In genomic region chr5:27532305-27532704, GRCh38 we compare ENCODE assay signal across 22 cellular contexts.
DNase-seq lines count a peak whose midpoint lies in the region; ATAC-seq, FAIRE-seq and TF ChIP-seq lines count a peak whose summit lies in the region.
"Had no signal": no experiment of that assay in that cellular context is flagged by ENCODE, and none has a peak within 500 bp of the region (broad histone marks: within the 10 kb centered on the region; RNA-seq: fewer than 3 reads in every experiment).

No MANE protein-coding gene starts in this region.

- no peaks in the 10 kb centered on the region for H3K4me1 Mint-ChIP-seq in HFFc6 (ENCODE audit: low read depth)
- H3K4me1 Mint-ChIP-seq: B cell had no signal

- no peak overlapping the region for H3K23ac ChIP-seq in IMR-90 (ENCODE audit: low read depth, low read length)

- no peak overlapping the region for H2BK120ac ChIP-seq in IMR-90 (ENCODE audit: low read depth, low read length)

- H3K9ac ChIP-seq in IMR-90 (ENCODE audit: low read depth, low read length), result no peak overlapping the region
- no peak overlapping the region for H3K9ac ChIP-seq in K562 (ENCODE audit: insufficient read depth in 1 of 2, low read depth in 2 of 2, low read length in 2 of 2)
- no peak overlapping the region for H3K9ac ChIP-seq in smooth muscle cell (ENCODE audit: low read depth)
- H3K9ac ChIP-seq: BLaER1 treated with 17β-estradiol and CSF1 and Interleukin-3, amounts not matched to agents 10 nM and 100 nM had no signal

- no peak overlapping the region for H3K27ac Mint-ChIP-seq in HFFc6
- H3K27ac Mint-ChIP-seq: B cell; CD4-positive, alpha-beta T cell; CD8-positive, alpha-beta T cell had no signal

- BruUV-seq in IMR-90 (replicated peaks; lab: Mats Ljungman, UMichigan) (no TSS peak), K562 (replicated peaks; lab: Mats Ljungman, UMichigan) (no TSS peak)

- H2BK20ac ChIP-seq in IMR-90 (ENCODE audit: low read depth, low read length), result no peak overlapping the region

- no peaks in the 10 kb centered on the region for H3K4me1 ChIP-seq in A549
- H3K4me1 ChIP-seq in IMR-90 (ENCODE audit: control insufficient read depth, insufficient read depth, low read length), result no peaks in the 10 kb centered on the region
- H3K4me1 ChIP-seq in K562 (replicated peaks in 1 of 2; ENCODE audit: control insufficient read depth in 2 of 2, insufficient read depth in 2 of 2, low read length in 2 of 2), result no peaks in the 10 kb centered on the region
- H3K4me1 ChIP-seq in smooth muscle cell (ENCODE audit: low read depth), result no peaks in the 10 kb centered on the region
- H3K4me1 ChIP-seq: Caco-2 had no signal

- H3K27me3 Mint-ChIP-seq in HFFc6 (ENCODE audit: insufficient read depth), result no peaks in the 10 kb centered on the region; the same call in 1 of the 2 replicates
- H3K27me3 Mint-ChIP-seq: B cell; CD4-positive, alpha-beta T cell had no signal

- DNase-seq in A549 (ENCODE audit: low read depth in 1 of 2, low spot score in 1 of 2) (no peak), IMR-90 (no peak), K562 (ENCODE audit: extremely low read depth in 1 of 4, low spot score in 3 of 4) (no peak), smooth muscle cell (lab: John Stamatoyannopoulos, UW; ENCODE audit: unreplicated experiment) (no peak), HFFc6 (no peak)
- DNase-seq: 8988T; AML-193; Caco-2; Calu3; CD4-positive, alpha-beta T cell; CD8-positive, alpha-beta T cell; DMS79 treated with DMSO at 0.1 percent for 48 hours; GF-D8 had no signal

- H3K9me3 ChIP-seq in A549 (0 out of 3 replicates have a peak, but pooled peaks cover 4% of the 10 kb centered on the region), IMR-90 (ENCODE audit: control insufficient read depth, insufficient read depth, low read length) (no peaks in the 10 kb centered on the region), K562 (replicated peaks; ENCODE audit: control insufficient read depth, insufficient read depth, low read depth, low read length) (no peaks in the 10 kb centered on the region), smooth muscle cell (replicated peaks; ENCODE audit: low read depth) (no peaks in the 10 kb centered on the region)
- H3K9me3 ChIP-seq: BLaER1 treated with 17β-estradiol and CSF1 and Interleukin-3, amounts not matched to agents 10 nM and 100 nM; Caco-2 had no signal

- H2AFZ ChIP-seq in IMR-90 (replicated peaks; ENCODE audit: low read length, poor library complexity), result no peak overlapping the region
- no peak overlapping the region for H2AFZ ChIP-seq in K562 (ENCODE audit: low read depth, low read length)
- no peak overlapping the region for H2AFZ ChIP-seq in smooth muscle cell (ENCODE audit: low read depth)

- no peak overlapping the region for H3K27ac ChIP-seq in A549
- H3K27ac ChIP-seq in IMR-90 (ENCODE audit: insufficient read depth, low read length), result no peak overlapping the region
- H3K27ac ChIP-seq in K562 (ENCODE audit: extremely low read depth, low read depth, low read length), result no peak overlapping the region
- no peak overlapping the region for H3K27ac ChIP-seq in smooth muscle cell (ENCODE audit: low read depth)
- H3K27ac ChIP-seq: BLaER1 treated with 17β-estradiol and CSF1 and Interleukin-3, amounts not matched to agents 10 nM and 100 nM; C4-2B had no signal

- H4K5ac ChIP-seq in IMR-90 (ENCODE audit: low read depth, low read length), result no peak overlapping the region

- H3K4me3 ChIP-seq in A549, result no peak overlapping the region
- H3K4me3 ChIP-seq in IMR-90 (ENCODE audit: insufficient read depth, low read depth, low read length), result no peak overlapping the region
- no peak overlapping the region for H3K4me3 ChIP-seq in K562
- H3K4me3 ChIP-seq in smooth muscle cell, result no peak overlapping the region
- H3K4me3 ChIP-seq: BLaER1 treated with 17β-estradiol and CSF1 and Interleukin-3, amounts not matched to agents 10 nM and 100 nM had no signal

- POLR2A ChIA-PET in A549 (lab: Yijun Ruan, JAX), result no interaction called here
- POLR2A ChIA-PET in IMR-90 (lab: Charles Lee; ENCODE audit: unreplicated experiment), result no interaction called here
- POLR2A ChIA-PET in K562 (lab: Yijun Ruan, JAX), result no interaction called here

- H3K9me3 Mint-ChIP-seq in HFFc6, result no peaks in the 10 kb centered on the region

- H4K91ac ChIP-seq in IMR-90 (ENCODE audit: insufficient read depth, low read depth, low read length), result no peak overlapping the region

- no peaks in the 10 kb centered on the region for H3K36me3 Mint-ChIP-seq in HFFc6 (ENCODE audit: low read depth)
- H3K36me3 Mint-ChIP-seq: CD8-positive, alpha-beta T cell had no signal

- H3K79me2 ChIP-seq in K562 (ENCODE audit: control insufficient read depth, insufficient read depth, low read length) (no peaks in the 10 kb centered on the region), smooth muscle cell (ENCODE audit: low read depth) (no peaks in the 10 kb centered on the region)

- TF ChIP-seq EP300 in A549 (IDR thresholded peaks at IDR 0.05), result no peak
- no peak for TF ChIP-seq EP300 in K562 (IDR thresholded peaks at IDR 0.05; ENCODE audit: low read length)

- H3K4ac ChIP-seq in IMR-90 (ENCODE audit: low read depth, low read length), result no peak overlapping the region

- H3K4me3 Mint-ChIP-seq in HFFc6, result no peak overlapping the region
- H3K4me3 Mint-ChIP-seq: B cell; CD4-positive, alpha-beta T cell; CD8-positive, alpha-beta T cell had no signal

- H2BK15ac ChIP-seq in IMR-90 (ENCODE audit: low read depth, low read length), result no peak overlapping the region

- no peak for TF ChIP-seq CTCF in A549 (IDR thresholded peaks at IDR 0.05)
- TF ChIP-seq CTCF in IMR-90 (conservative IDR thresholded peaks at IDR 0.05; ENCODE audit: low read depth, low read length), result no peak
- TF ChIP-seq CTCF in K562 (IDR thresholded peaks at IDR 0.05 in 2 of 3, conservative IDR thresholded peaks at IDR 0.05 in 1 of 3; ENCODE audit: insufficient read depth in 2 of 3, low read depth in 1 of 3, low read length in 3 of 3), result no peak
- no peak for TF ChIP-seq CTCF in smooth muscle cell (IDR thresholded peaks at IDR 0.05; ENCODE audit: borderline replicate concordance, insufficient read depth, poor library complexity, severe bottlenecking)
- TF ChIP-seq CTCF in HFFc6 (IDR thresholded peaks at IDR 0.05), result no peak

- WGBS in A549 (ENCODE audit: missing lambda C conversion rate), result 12% methylated on average over 1 of the region's 1 CpG
- WGBS in IMR-90 (ENCODE audit: extremely low coverage in 2 of 2, insufficient read length in 1 of 2), 2 experiments, result no CpG with 5 or more reads among the region's 1 CpG
- WGBS in K562 (ENCODE audit: insufficient coverage, low coverage, missing lambda C conversion rate), result 0% methylated on average over 1 of the region's 1 CpG
- WGBS in smooth muscle cell (ENCODE audit: low lambda C conversion rate), result 76% methylated on average over 1 of the region's 1 CpG

- FAIRE-seq in A549 (lab: Jason Lieb, UNC) (no peak), K562 (lab: Jason Lieb, UNC) (no peak)
- FAIRE-seq: A204.1, D721Med, G401.6, GM12891, GM19239 had no signal

- H3K36me3 ChIP-seq in IMR-90 (ENCODE audit: control insufficient read depth, insufficient read depth, low read length) (no peaks in the 10 kb centered on the region), K562 (ENCODE audit: control insufficient read depth, insufficient read depth, low read length) (no peaks in the 10 kb centered on the region), smooth muscle cell (ENCODE audit: low read depth) (no peaks in the 10 kb centered on the region)
- H3K36me3 ChIP-seq: BLaER1 treated with 17β-estradiol and CSF1 and Interleukin-3, amounts not matched to agents 10 nM and 100 nM had no signal

- ATAC-seq in A549, result no peak
- no peak for ATAC-seq in IMR-90 (ENCODE audit: low read depth)
- no peak for ATAC-seq in K562
- ATAC-seq in HG02763 (IDR thresholded peaks at IDR 0.05; ENCODE audit: unreplicated experiment), result no peak
- ATAC-seq: CD8-positive, alpha-beta T cell had no signal

- CTCF ChIA-PET in A549 (lab: Yijun Ruan, JAX) (no interaction called here), IMR-90 (lab: Yijun Ruan, JAX) (no interaction called here), K562 (lab: Yijun Ruan, JAX; ENCODE audit: low intra/inter-chr PET ratio) (no interaction called here)

- intact Hi-C loops in IMR-90 (cut with micrococcal nuclease) (no loop called here), K562 (cut with micrococcal nuclease) (no loop called here)

- TF ChIP-seq RAD21 in A549 (conservative IDR thresholded peaks at IDR 0.05 in 1 of 2, IDR thresholded peaks at IDR 0.05 in 1 of 2), result no peak
- no peak for TF ChIP-seq RAD21 in IMR-90 (IDR thresholded peaks at IDR 0.05; ENCODE audit: low read length)
- TF ChIP-seq RAD21 in K562 (CRISPR knock-in tag; conservative IDR thresholded peaks at IDR 0.05 in 1 of 2, IDR thresholded peaks at IDR 0.05 in 1 of 2), result no peak

- H3K4me2 ChIP-seq in A549 (no peak overlapping the region), IMR-90 (ENCODE audit: low read depth, low read length) (no peak overlapping the region), K562 (ENCODE audit: insufficient read depth, low read length) (no peak overlapping the region), smooth muscle cell (no peak overlapping the region)
- H3K4me2 ChIP-seq: BLaER1 treated with 17β-estradiol and CSF1 and Interleukin-3, amounts not matched to agents 10 nM and 100 nM had no signal

- H2AK5ac ChIP-seq in IMR-90 (ENCODE audit: low read depth, low read length), result no peak overlapping the region

- H2AK9ac ChIP-seq in IMR-90 (replicated peaks; ENCODE audit: low read depth, low read length, poor library complexity), result no peak overlapping the region

- H4K20me1 ChIP-seq in IMR-90 (ENCODE audit: insufficient read depth, low read length) (no peaks in the 10 kb centered on the region), K562 (replicated peaks; ENCODE audit: control insufficient read depth, insufficient read depth, low read length) (no peaks in the 10 kb centered on the region), smooth muscle cell (ENCODE audit: low read depth) (no peaks in the 10 kb centered on the region)
- H4K20me1 ChIP-seq: BLaER1 treated with 17β-estradiol and CSF1 and Interleukin-3, amounts not matched to agents 10 nM and 100 nM had no signal

- no peaks in the 10 kb centered on the region for H3F3A ChIP-seq in smooth muscle cell (ENCODE audit: low read depth)

- H3K56ac ChIP-seq in IMR-90 (ENCODE audit: extremely low read depth, insufficient read depth, low read length), result no peak overlapping the region

- dilution Hi-C loops in IMR-90 (cut with HindIII; ENCODE audit: low sequenced_read_pairs, unreplicated experiment), result no loop called here

- TF ChIP-seq POLR2A in A549 (IDR thresholded peaks at IDR 0.05; ENCODE audit: low read length) (no peak), IMR-90 (IDR thresholded peaks at IDR 0.05; ENCODE audit: low read depth, low read length) (no peak), K562 (conservative IDR thresholded peaks at IDR 0.05) (no peak)

- no peak overlapping the region for H3K18ac ChIP-seq in IMR-90 (ENCODE audit: low read depth, low read length)

- H2BK5ac ChIP-seq in IMR-90 (ENCODE audit: low read depth, low read length, poor library complexity, severe bottlenecking), result no peak overlapping the region

- no peaks in the 10 kb centered on the region for H3K79me1 ChIP-seq in IMR-90 (ENCODE audit: low read depth in 1 of 2, low read length in 2 of 2)

- H4K8ac ChIP-seq in IMR-90 (ENCODE audit: low read depth in 2 of 2, low read length in 2 of 2), result no peak overlapping the region

- no peak overlapping the region for H3K14ac ChIP-seq in IMR-90 (replicated peaks; ENCODE audit: low read depth, low read length)

- in situ Hi-C loops in IMR-90 (cut with MboI; ENCODE audit: low sequenced_read_pairs) (no loop called here), K562 (cut with MboI) (no loop called here)

- H3K27me3 ChIP-seq in IMR-90 (ENCODE audit: control insufficient read depth, insufficient read depth, low read length), result no peaks in the 10 kb centered on the region
- H3K27me3 ChIP-seq in K562 (ENCODE audit: control insufficient read depth in 2 of 2, insufficient read depth in 2 of 2, low read length in 2 of 2), result no peaks in the 10 kb centered on the region
- no peaks in the 10 kb centered on the region for H3K27me3 ChIP-seq in smooth muscle cell (ENCODE audit: low read depth)
- H3K27me3 ChIP-seq: BLaER1 treated with 17β-estradiol and CSF1 and Interleukin-3, amounts not matched to agents 10 nM and 100 nM had no signal

- H3K9me1 ChIP-seq in IMR-90 (ENCODE audit: insufficient read depth, low read length) (no peaks in the 10 kb centered on the region), K562 (ENCODE audit: control insufficient read depth, insufficient read depth, low read length) (no peaks in the 10 kb centered on the region)

Comparison
In these comparisons a context has a peak if more than half of its experiments do, and no peak if none do; other contexts are left out.
1. Of the 35 proteins assayed by ChIP-seq in both K562 and A549: peak only in K562: none; only in A549: none; in both: MAFK; in neither: 34.